In genomic region chr11:87005569-87005921, GRCh38 we compare ENCODE assay signal across 18 cellular contexts. TPM values are rescaled to one million over a fixed set of nuclear protein-coding genes. Genes with fewer than 3 reads are reported as not detected.
DNase-seq lines count a peak whose midpoint lies in the region; ATAC-seq, FAIRE-seq and TF ChIP-seq lines count a peak whose summit lies in the region.
"Had no signal": no experiment of that assay in that cellular context is flagged by ENCODE, and none has a peak within 500 bp of the region (broad histone marks: within the 10 kb centered on the region; RNA-seq: fewer than 3 reads in every experiment).

No MANE protein-coding gene starts in this region.

- H3K9me1 ChIP-seq in K562 (ENCODE audit: control insufficient read depth, insufficient read depth, low read length): no peaks in the 10 kb centered on the region

- H3K4me1 ChIP-seq in K562 (replicated peaks in 1 of 2; ENCODE audit: control insufficient read depth in 2 of 2, insufficient read depth in 2 of 2, low read length in 2 of 2): peaks cover 4 to 21% of the 10 kb centered on the region in 2 experiments; a peak in 3 of 5 replicates
- H3K4me1 ChIP-seq in left lung: no peaks in the 10 kb centered on the region
- H3K4me1 ChIP-seq: BLaER1 had no signal

- H3K27ac ChIP-seq in 22Rv1 (peak overlapping the region; percentile 90), K562 (ENCODE audit: extremely low read depth, low read depth, low read length) (peak overlapping the region; percentile 29; the same call in 2 of the 3 replicates), left lung (no peak overlapping the region)
- H3K27ac ChIP-seq: BLaER1 had no signal

- peaks cover 16% of the 10 kb centered on the region for H3K4me1 Mint-ChIP-seq in activated CD8-positive, alpha-beta memory T cell treated with anti-CD3 and anti-CD28 coated beads, Interleukin-2, amount 10 ng/mL, durations not matched to agents 7 days and 5 days
- H3K4me1 Mint-ChIP-seq: CD8-positive, alpha-beta memory T cell had no signal

- peak overlapping the region in 1 of 2 experiments; percentile 54; a peak in 2 of 4 replicates for H3K9ac ChIP-seq in K562 (ENCODE audit: insufficient read depth in 1 of 2, low read depth in 2 of 2, low read length in 2 of 2)
- H3K9ac ChIP-seq: BLaER1 had no signal

- BruUV-seq in K562 (replicated peaks; lab: Mats Ljungman, UMichigan): no TSS peak

- no peaks in the 10 kb centered on the region for H3K9me3 Mint-ChIP-seq in activated CD8-positive, alpha-beta memory T cell treated with anti-CD3 and anti-CD28 coated beads, Interleukin-2, amount 10 ng/mL, durations not matched to agents 7 days and 5 days (ENCODE audit: low read depth)
- H3K9me3 Mint-ChIP-seq: CD8-positive, alpha-beta memory T cell; HFFc6 had no signal

- ATAC-seq in K562: peak; percentile 9; the same call in 1 of the 3 replicates
- peak; percentile 32 for ATAC-seq in left lung
- no peak for ATAC-seq in activated CD8-positive, alpha-beta memory T cell treated with anti-CD3 and anti-CD28 coated beads, Interleukin-2, amount 10 ng/mL, durations not matched to agents 7 days and 5 days

- intact Hi-C loops in K562 (cut with micrococcal nuclease): no loop called here
- intact Hi-C loops in left lung (cut with DNase I): no loop called here

- no peaks in the 10 kb centered on the region for H3K27me3 Mint-ChIP-seq in activated CD8-positive, alpha-beta memory T cell treated with anti-CD3 and anti-CD28 coated beads, Interleukin-2, amount 10 ng/mL, durations not matched to agents 7 days and 5 days

- peak overlapping the region; percentile 28; the same call in 1 of the 2 replicates for H3K4me2 ChIP-seq in K562 (ENCODE audit: insufficient read depth, low read length)
- H3K4me2 ChIP-seq: BLaER1 had no signal

- no peak for TF ChIP-seq EP300 in K562 (IDR thresholded peaks at IDR 0.05; ENCODE audit: low read length)

- no peaks in the 10 kb centered on the region for H3K79me2 ChIP-seq in K562 (ENCODE audit: control insufficient read depth, insufficient read depth, low read length)

- no peaks in the 10 kb centered on the region for H4K20me1 ChIP-seq in K562 (replicated peaks; ENCODE audit: control insufficient read depth, insufficient read depth, low read length)
- H4K20me1 ChIP-seq: BLaER1 had no signal

- DNase-seq in LNCaP clone FGC (ENCODE audit: low read depth) (no peak), K562 (ENCODE audit: extremely low read depth in 1 of 4, low spot score in 3 of 4) (no peak), left lung (no peak), HuH-7.5 (ENCODE audit: low spot score) (no peak), NOMO-1 (lab: John Stamatoyannopoulos, UW; ENCODE audit: unreplicated experiment in 2 of 2) (no peak), H54 (ENCODE audit: insufficient read length, low spot score) (no peak)
- no peak for DNase-seq in activated CD8-positive, alpha-beta memory T cell treated with anti-CD3 and anti-CD28 coated beads, Interleukin-2, amount 10 ng/mL, durations not matched to agents 7 days and 5 days
- DNase-seq: CD8-positive, alpha-beta memory T cell; DND-41; H7; HFFc6; MM.1S; NCI-H1092; NCI-H1436 treated with DMSO at 0.1 percent for 48 hours; NCI-H2029; NCI-H524 treated with DMSO at 0.1 percent for 48 hours had no signal

- 38% methylated on average over 3 of the region's 3 CpGs for WGBS in K562 (ENCODE audit: insufficient coverage, low coverage, missing lambda C conversion rate)

- H3K27me3 ChIP-seq in K562 (ENCODE audit: control insufficient read depth in 2 of 2, insufficient read depth in 2 of 2, low read length in 2 of 2): no peaks in the 10 kb centered on the region
- no peaks in the 10 kb centered on the region for H3K27me3 ChIP-seq in left lung
- H3K27me3 ChIP-seq: BLaER1 had no signal

- peak overlapping the region; percentile 24; the same call in 1 of the 2 replicates for H3K4me3 ChIP-seq in LNCaP clone FGC (ENCODE audit: low read depth, low read length)
- H3K4me3 ChIP-seq in K562: no peak overlapping the region
- no peak overlapping the region for H3K4me3 ChIP-seq in left lung
- H3K4me3 ChIP-seq: BLaER1 had no signal

- H3K27ac Mint-ChIP-seq in activated CD8-positive, alpha-beta memory T cell treated with anti-CD3 and anti-CD28 coated beads, Interleukin-2, amount 10 ng/mL, durations not matched to agents 7 days and 5 days: no peak overlapping the region
- H3K27ac Mint-ChIP-seq: CD8-positive, alpha-beta memory T cell; HFFc6 had no signal

- TF ChIP-seq RAD21 in K562 (CRISPR knock-in tag; conservative IDR thresholded peaks at IDR 0.05 in 1 of 2, IDR thresholded peaks at IDR 0.05 in 1 of 2): no peak

- no peaks in the 10 kb centered on the region for H3K36me3 Mint-ChIP-seq in activated CD8-positive, alpha-beta memory T cell treated with anti-CD3 and anti-CD28 coated beads, Interleukin-2, amount 10 ng/mL, durations not matched to agents 7 days and 5 days
- H3K36me3 Mint-ChIP-seq: CD8-positive, alpha-beta memory T cell had no signal

- no peak for FAIRE-seq in K562 (lab: Jason Lieb, UNC)
- FAIRE-seq in H54 (lab: Jason Lieb, UNC): no peak

- POLR2A ChIA-PET in K562 (lab: Yijun Ruan, JAX): interaction anchor here (0.7 to 1.5 kb wide), 4 partner anchors 12 to 929 kb away, joined by 3 to 4 read pairs (median 3); no protein-coding TSS in a partner anchor

- H3K9me3 ChIP-seq in K562 (replicated peaks; ENCODE audit: control insufficient read depth, insufficient read depth, low read depth, low read length) (no peaks in the 10 kb centered on the region), left lung (no peaks in the 10 kb centered on the region)
- H3K9me3 ChIP-seq: BLaER1 had no signal

- H3K4me3 Mint-ChIP-seq in activated CD8-positive, alpha-beta memory T cell treated with anti-CD3 and anti-CD28 coated beads, Interleukin-2, amount 10 ng/mL, durations not matched to agents 7 days and 5 days: no peak overlapping the region
- H3K4me3 Mint-ChIP-seq: CD8-positive, alpha-beta memory T cell; HFFc6 had no signal

- H3K36me3 ChIP-seq in K562 (ENCODE audit: control insufficient read depth, insufficient read depth, low read length): no peaks in the 10 kb centered on the region
- no peaks in the 10 kb centered on the region for H3K36me3 ChIP-seq in left lung
- H3K36me3 ChIP-seq: BLaER1 had no signal

- TF ChIP-seq POLR2A in K562 (conservative IDR thresholded peaks at IDR 0.05) (no peak), H54 (IDR thresholded peaks at IDR 0.05; ENCODE audit: low read depth, low read length) (no peak)

- CTCF ChIA-PET in K562 (lab: Yijun Ruan, JAX; ENCODE audit: low intra/inter-chr PET ratio): no interaction called here
- CTCF ChIA-PET in activated CD8-positive, alpha-beta memory T cell treated with anti-CD3 and anti-CD28 coated beads, Interleukin-2, amount 10 ng/mL, durations not matched to agents 7 days and 5 days (lab: Charles Lee): no interaction called here

- no peak for TF ChIP-seq CTCF in 22Rv1 (IDR thresholded peaks at IDR 0.05)
- no peak for TF ChIP-seq CTCF in LNCaP clone FGC (IDR thresholded peaks at IDR 0.05; ENCODE audit: control insufficient read depth, extremely low read depth, insufficient read depth)
- TF ChIP-seq CTCF in K562 (IDR thresholded peaks at IDR 0.05 in 2 of 3, conservative IDR thresholded peaks at IDR 0.05 in 1 of 3; ENCODE audit: insufficient read depth in 2 of 3, low read depth in 1 of 3, low read length in 3 of 3): no peak
- TF ChIP-seq CTCF in left lung (IDR thresholded peaks at IDR 0.05): no peak

- in situ Hi-C loops in K562 (cut with MboI): no loop called here

- H2AFZ ChIP-seq in K562 (ENCODE audit: low read depth, low read length): peak overlapping the region; percentile 92

RNA-seq across cellular contexts. Expression of gene TMEM135, which starts 32.2 kb away (rescaled TPM):
- 53.5 and 67.7 TPM in 2 replicates for total RNA-seq in K562 (2011; cell fraction: chromatin; rRNA removed; ENCODE audit: low replicate concordance)
- 29.0 and 34.1 TPM in 2 replicates for total RNA-seq in K562 (2011; cell fraction: nucleolus; rRNA removed)
- 47.7 and 69.0 TPM in 2 replicates for total RNA-seq in K562 (2011; cell fraction: nucleoplasm; rRNA removed)
- total RNA-seq in K562 (2014; rRNA removed) (17.3 and 18.1 TPM in 2 replicates), K562 (2014; rRNA removed; fragmentation: Illumina TruSeq; extraction: Trizol) (50.4 and 76.4 TPM in 2 replicates), K562 (2015; rRNA removed; fragmentation: Illumina TruSeq; extraction: Trizol) (39.5 and 53.6 TPM in 2 replicates), K562 (2021) (41.4 and 49.4 TPM in 2 replicates), left lung (10 to 100 TPM; 21.3 to 26.6 TPM)
- polyA plus RNA-seq in K562 (2011; rRNA removed) (36.4 and 45.1 TPM in 2 replicates), K562 (2014; fragmentation: Illumina TruSeq; extraction: Trizol) (23.1 and 23.2 TPM in 2 replicates), K562 (2014; fragmentation: Nextera tagmentation; extraction: Ambion mirVana) (10 to 100 TPM; 24.0 to 24.9 TPM), K562 (2014; rRNA removed) (17.7 and 19.6 TPM in 2 replicates)
- 25.2 and 57.5 TPM in 2 replicates for polyA plus RNA-seq in K562 (2011; cell fraction: cytosol; rRNA removed)
- 42.6 and 53.1 TPM in 2 replicates for polyA plus RNA-seq in K562 (2011; cell fraction: nucleus; rRNA removed)
- polyA plus RNA-seq in K562 (2012): 22.6 and 38.2 TPM in 2 replicates
- 59.9 and 79.4 TPM in 2 replicates for polyA minus RNA-seq in K562 (2011; rRNA and poly(A)+ RNA removed)
- polyA minus RNA-seq in K562 (2011; cell fraction: cytosol; rRNA and poly(A)+ RNA removed): 22.8 and 25.4 TPM in 2 replicates
- polyA minus RNA-seq in K562 (2011; cell fraction: nucleus; rRNA and poly(A)+ RNA removed): 69.3 and 81.3 TPM in 2 replicates
- 10 to 100 TPM; 30.1 to 30.8 TPM for total RNA-seq in activated CD8-positive, alpha-beta memory T cell treated with anti-CD3 and anti-CD28 coated beads, Interleukin-2, amount 10 ng/mL, durations not matched to agents 7 days and 5 days

RNA-seq across cellular contexts. Expression of gene FZD4, which starts 50.4 kb away (rescaled TPM):
- total RNA-seq in K562 (2011; cell fraction: chromatin; rRNA removed; ENCODE audit: low replicate concordance): 6.9 and 12.4 TPM in 2 replicates
- 7.7 and 10.0 TPM in 2 replicates for total RNA-seq in K562 (2011; cell fraction: nucleolus; rRNA removed)
- total RNA-seq in K562 (2011; cell fraction: nucleoplasm; rRNA removed): 14.2 TPM in 2 replicates
- total RNA-seq in K562 (2014; rRNA removed): 5.0 and 5.7 TPM in 2 replicates
- 5.1 and 5.7 TPM in 2 replicates for total RNA-seq in K562 (2014; rRNA removed; fragmentation: Illumina TruSeq; extraction: Trizol)
- total RNA-seq in K562 (2015; rRNA removed; fragmentation: Illumina TruSeq; extraction: Trizol): 7.6 and 7.9 TPM in 2 replicates
- total RNA-seq in K562 (2021): 6.1 and 6.3 TPM in 2 replicates
- 6.2 and 7.3 TPM in 2 replicates for polyA plus RNA-seq in K562 (2011; rRNA removed)
- polyA plus RNA-seq in K562 (2011; cell fraction: cytosol; rRNA removed): 3.1 and 7.3 TPM in 2 replicates
- polyA plus RNA-seq in K562 (2011; cell fraction: nucleus; rRNA removed): 3.9 and 5.8 TPM in 2 replicates
- polyA plus RNA-seq in K562 (2012): 4.1 and 6.1 TPM in 2 replicates
- polyA plus RNA-seq in K562 (2014; fragmentation: Illumina TruSeq; extraction: Trizol): 5.1 and 6.2 TPM in 2 replicates
- 1 to 10 TPM; 1.2 to 1.4 TPM for polyA plus RNA-seq in K562 (2014; fragmentation: Nextera tagmentation; extraction: Ambion mirVana)
- 5.8 and 6.7 TPM in 2 replicates for polyA plus RNA-seq in K562 (2014; rRNA removed)
- polyA minus RNA-seq in K562 (2011; rRNA and poly(A)+ RNA removed): 6.9 and 7.1 TPM in 2 replicates
- polyA minus RNA-seq in K562 (2011; cell fraction: cytosol; rRNA and poly(A)+ RNA removed): 2.3 and 3.3 TPM in 2 replicates
- polyA minus RNA-seq in K562 (2011; cell fraction: nucleus; rRNA and poly(A)+ RNA removed): 2.2 and 4.6 TPM in 2 replicates
- total RNA-seq in left lung: 10 to 100 TPM; 23.5 to 25.1 TPM
- total RNA-seq in activated CD8-positive, alpha-beta memory T cell treated with anti-CD3 and anti-CD28 coated beads, Interleukin-2, amount 10 ng/mL, durations not matched to agents 7 days and 5 days: under 1 TPM; 0.16 to 0.44 TPM
- polyA plus RNA-seq: CD8-positive, alpha-beta memory T cell had no signal

Comparison
In these comparisons a context has a peak if more than half of its experiments do, and no peak if none do; other contexts are left out.
1. H3K27ac ChIP-seq: peak in 22Rv1 (single experiment) and K562 (single experiment); none in left lung (0 of 2).
2. RNA of gene FZD4, which starts 50.4 kb away (total RNA-seq): 23.5 to 25.1 TPM in left lung and 5.0 to 14.2 TPM in K562; 0.16 to 0.44 TPM in activated CD8-positive, alpha-beta memory T cell treated with anti-CD3 and anti-CD28 coated beads, Interleukin-2, amount 10 ng/mL, durations not matched to agents 7 days and 5 days; every median in the first group is over 4 times any median in the second.